In genomic region chr9:115777610-115778009, GRCh38 we compare ENCODE assay signal across 34 cellular contexts.
"Had no signal": no experiment of that assay in that cellular context is flagged by ENCODE, and none has a peak within 500 bp of the region (broad histone marks: within the 10 kb centered on the region; RNA-seq: fewer than 3 reads in every experiment).

No MANE protein-coding gene starts in this region.

- H3K27ac ChIP-seq: ascending aorta, body of pancreas, Peyer's patch, RWPE1 had no signal

- ATAC-seq: activated CD4-positive, alpha-beta T cell treated with anti-CD3 and anti-CD28 coated beads for 36 hours; activated CD4-positive, CD25-positive, alpha-beta regulatory T cell treated with anti-CD3 and anti-CD28 coated beads, Interleukin-2, amount 50 U/mL, for 24 hours; activated CD8-positive, alpha-beta memory T cell treated with anti-CD3 and anti-CD28 coated beads, Interleukin-2, amount 10 ng/mL, durations not matched to agents 7 days and 5 days; activated T-cell treated with anti-CD3 and anti-CD28 coated beads, Interleukin-2, amount 50 U/mL, for 72 hours; activated T-helper 17 cell treated with anti-CD3 and anti-CD28 coated beads, Interleukin-2, amount 50 U/mL, for 72 hours; body of pancreas; PC-3; Right ventricle myocardium inferior had no signal

- DNase-seq: activated CD4-positive, alpha-beta memory T cell treated with anti-CD3 and anti-CD28 coated beads, Interleukin-2, amount 10 ng/mL, durations not matched to agents 7 days and 5 days; activated CD4-positive, alpha-beta T cell treated with anti-CD3 and anti-CD28 coated beads for 36 hours; activated CD8-positive, alpha-beta memory T cell treated with anti-CD3 and anti-CD28 coated beads for 24 hours; activated CD8-positive, alpha-beta memory T cell treated with anti-CD3 and anti-CD28 coated beads, Interleukin-2, amount 10 ng/mL, durations not matched to agents 7 days and 5 days; activated CD8-positive, alpha-beta memory T cell treated with anti-CD3 and anti-CD28 coated beads, Interleukin-2, amount 50 U/mL, for 48 hours; activated gamma-delta T cell; activated naive CD4-positive, alpha-beta T cell treated with Interleukin-2 at 50 U/mL for 16 hours; activated naive CD8-positive, alpha-beta T cell treated with anti-CD3 and anti-CD28 coated beads, Interleukin-2, amount 10 ng/mL, durations not matched to agents 7 days and 5 days; activated T-cell treated with anti-CD3 and anti-CD28 coated beads, Interleukin-2, amount 50 U/mL, for 72 hours; amygdala; body of pancreas; caudate nucleus; cerebellar nuclear complex; NCI-H1092; NCI-H1436 treated with DMSO at 0.1 percent for 48 hours; NCI-H1694 treated with DMSO at 0.1 percent for 48 hours; NCI-H2029 treated with DMSO at 0.1 percent for 48 hours; NCI-H2107; NCI-H2171; NCI-H510A; NCI-H526; NCI-H748 treated with DMSO at 0.1 percent for 48 hours; NK-92 treated with Interleukin-12 subunit alpha and Interleukin-12 subunit beta, amount 100 ng/mL, for 24 hours; PC-3; Peyer's patch; SIG-M5 had no signal

- H3K27me3 Mint-ChIP-seq: activated CD4-positive, alpha-beta memory T cell treated with anti-CD3 and anti-CD28 coated beads, Interleukin-2, amount 10 ng/mL, durations not matched to agents 7 days and 5 days; activated CD4-positive, alpha-beta T cell treated with anti-CD3 and anti-CD28 coated beads for 36 hours; activated CD8-positive, alpha-beta memory T cell treated with anti-CD3 and anti-CD28 coated beads, Interleukin-2, amount 10 ng/mL, durations not matched to agents 7 days and 5 days; activated naive CD4-positive, alpha-beta T cell treated with anti-CD3 and anti-CD28 coated beads, Interleukin-2, amount 50 U/mL, for 24 hours; activated naive CD8-positive, alpha-beta T cell treated with anti-CD3 and anti-CD28 coated beads, Interleukin-2, amount 10 ng/mL, durations not matched to agents 7 days and 5 days had no signal

- H3K9me3 Mint-ChIP-seq: T-helper 1 cell treated with Interleukin-12 subunit alpha and Interleukin-12 subunit beta and Interleukin-4 antibody, amounts not matched to agents 30 μg/mL and 1 μg/mL, for 36 hours had no signal

- H3K27me3 ChIP-seq: ascending aorta, body of pancreas, Peyer's patch had no signal

- H3K36me3 ChIP-seq: ascending aorta, Peyer's patch had no signal

- H3K4me1 Mint-ChIP-seq: activated CD4-positive, alpha-beta memory T cell treated with anti-CD3 and anti-CD28 coated beads, Interleukin-2, amount 10 ng/mL, durations not matched to agents 7 days and 5 days; activated CD4-positive, alpha-beta T cell treated with anti-CD3 and anti-CD28 coated beads for 36 hours; activated CD8-positive, alpha-beta memory T cell treated with anti-CD3 and anti-CD28 coated beads, Interleukin-2, amount 10 ng/mL, durations not matched to agents 7 days and 5 days; activated naive CD4-positive, alpha-beta T cell treated with anti-CD3 and anti-CD28 coated beads, Interleukin-2, amount 50 U/mL, for 24 hours; activated naive CD8-positive, alpha-beta T cell treated with anti-CD3 and anti-CD28 coated beads, Interleukin-2, amount 10 ng/mL, durations not matched to agents 7 days and 5 days; activated T-helper 17 cell treated with anti-CD3 and anti-CD28 coated beads, Interleukin-2, amount 50 U/mL, for 72 hours had no signal

- H3K4me3 Mint-ChIP-seq: activated CD4-positive, alpha-beta memory T cell treated with anti-CD3 and anti-CD28 coated beads, Interleukin-2, amount 10 ng/mL, durations not matched to agents 7 days and 5 days; activated CD4-positive, alpha-beta T cell treated with anti-CD3 and anti-CD28 coated beads for 36 hours; activated CD8-positive, alpha-beta memory T cell treated with anti-CD3 and anti-CD28 coated beads, Interleukin-2, amount 10 ng/mL, durations not matched to agents 7 days and 5 days; activated naive CD4-positive, alpha-beta T cell treated with anti-CD3 and anti-CD28 coated beads, Interleukin-2, amount 50 U/mL, for 24 hours; activated naive CD8-positive, alpha-beta T cell treated with anti-CD3 and anti-CD28 coated beads, Interleukin-2, amount 10 ng/mL, durations not matched to agents 7 days and 5 days; activated T-cell treated with anti-CD3 and anti-CD28 coated beads, Interleukin-2, amount 50 U/mL, for 72 hours; activated T-helper 17 cell treated with anti-CD3 and anti-CD28 coated beads, Interleukin-2, amount 50 U/mL, for 72 hours; T-helper 1 cell treated with Interleukin-12 subunit alpha and Interleukin-12 subunit beta and Interleukin-4 antibody, amounts not matched to agents 30 μg/mL and 1 μg/mL, for 36 hours; T-helper 2 cell treated with Interferon-gamma antibody and Interleukin-4, amounts not matched to agents 5 μg/mL and 100 μg/mL, for 36 hours had no signal

- H3K27ac Mint-ChIP-seq: activated CD4-positive, alpha-beta memory T cell treated with anti-CD3 and anti-CD28 coated beads, Interleukin-2, amount 10 ng/mL, durations not matched to agents 7 days and 5 days; activated CD4-positive, alpha-beta T cell treated with anti-CD3 and anti-CD28 coated beads for 36 hours; activated CD8-positive, alpha-beta memory T cell treated with anti-CD3 and anti-CD28 coated beads, Interleukin-2, amount 10 ng/mL, durations not matched to agents 7 days and 5 days; activated naive CD4-positive, alpha-beta T cell treated with anti-CD3 and anti-CD28 coated beads, Interleukin-2, amount 50 U/mL, for 24 hours; activated naive CD8-positive, alpha-beta T cell treated with anti-CD3 and anti-CD28 coated beads, Interleukin-2, amount 10 ng/mL, durations not matched to agents 7 days and 5 days; activated T-cell treated with anti-CD3 and anti-CD28 coated beads, Interleukin-2, amount 50 U/mL, for 72 hours; activated T-helper 17 cell treated with anti-CD3 and anti-CD28 coated beads, Interleukin-2, amount 50 U/mL, for 72 hours; T-helper 1 cell treated with Interleukin-12 subunit alpha and Interleukin-12 subunit beta and Interleukin-4 antibody, amounts not matched to agents 30 μg/mL and 1 μg/mL, for 36 hours; T-helper 2 cell treated with Interferon-gamma antibody and Interleukin-4, amounts not matched to agents 5 μg/mL and 100 μg/mL, for 36 hours had no signal

- H3K9me3 ChIP-seq: ascending aorta, body of pancreas, Peyer's patch had no signal

- H3K36me3 Mint-ChIP-seq: activated CD8-positive, alpha-beta memory T cell treated with anti-CD3 and anti-CD28 coated beads, Interleukin-2, amount 10 ng/mL, durations not matched to agents 7 days and 5 days; activated naive CD4-positive, alpha-beta T cell treated with anti-CD3 and anti-CD28 coated beads, Interleukin-2, amount 50 U/mL, for 24 hours; activated naive CD8-positive, alpha-beta T cell treated with anti-CD3 and anti-CD28 coated beads, Interleukin-2, amount 10 ng/mL, durations not matched to agents 7 days and 5 days had no signal

- H3K4me3 ChIP-seq: ascending aorta, body of pancreas, Peyer's patch had no signal

- H3K4me1 ChIP-seq: ascending aorta, body of pancreas, Peyer's patch had no signal
